17 cellular contexts compared by ENCODE assay signal in the genomic region with DNA sequence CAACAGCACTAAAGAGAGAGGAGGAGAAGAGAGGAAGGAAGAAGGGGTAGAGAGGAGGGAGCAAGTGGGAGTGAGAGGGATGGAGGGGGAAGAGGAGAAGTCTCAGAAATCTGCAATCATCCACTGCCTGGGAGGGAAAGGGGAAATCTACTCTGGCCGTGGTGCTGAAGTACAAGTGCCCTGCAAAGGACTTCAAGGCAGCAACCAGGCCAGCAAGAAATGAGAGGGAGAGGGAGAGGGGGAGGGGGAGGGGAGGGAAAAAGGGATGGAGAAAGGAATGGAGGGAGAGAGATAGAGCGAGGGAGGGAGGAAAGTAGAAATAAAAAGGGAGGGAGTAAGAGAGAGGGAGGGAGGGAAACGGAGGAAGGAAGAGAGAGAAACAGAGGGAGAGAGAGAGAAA.
"Had no signal": no experiment of that assay in that cellular context is flagged by ENCODE, and none has a peak within 500 bp of the region (broad histone marks: within the 10 kb centered on the region; RNA-seq: fewer than 3 reads in every experiment).

No MANE protein-coding gene starts in this region.

- H3K27ac ChIP-seq: colonic mucosa, foreskin keratinocyte, left lung, neutrophil, right atrium auricular region, suprapubic skin had no signal

- H3K27me3 ChIP-seq: colonic mucosa, foreskin keratinocyte, right atrium auricular region had no signal

- FAIRE-seq: keratinocyte had no signal

- H3K4me3 ChIP-seq: colonic mucosa, left lung, right atrium auricular region, smooth muscle cell, suprapubic skin had no signal

- H3K4me2 ChIP-seq: smooth muscle cell had no signal

- DNase-seq: activated CD4-positive, alpha-beta T cell treated with anti-CD3 and anti-CD28 coated beads, Interleukin-2, amount 10 ng/mL, durations not matched to agents 7 days and 5 days; activated CD8-positive, alpha-beta memory T cell treated with anti-CD3 and anti-CD28 coated beads, Interleukin-2, amount 50 U/mL, for 48 hours; activated gamma-delta T cell treated with Interleukin-2 at 50 U/mL for 16 hours; amniotic stem cell; central memory CD4-positive, alpha-beta T cell; colonic mucosa; effector CD4-positive, alpha-beta T cell; foreskin keratinocyte; left lung; mammary epithelial cell; naive B cell; T-helper 2 cell had no signal

- H3K9me3 ChIP-seq: colonic mucosa, left lung, neutrophil, right atrium auricular region, suprapubic skin had no signal

- H3K36me3 ChIP-seq: colonic mucosa, left lung, neutrophil, right atrium auricular region, suprapubic skin had no signal

- H3K4me1 ChIP-seq: colonic mucosa, foreskin keratinocyte, left lung, right atrium auricular region, suprapubic skin had no signal

- ATAC-seq: foreskin keratinocyte, left lung had no signal
